9 cellular contexts compared by ENCODE assay signal in genomic region chr22:26894766-26895485, GRCh38.
DNase-seq lines count a peak whose midpoint lies in the region; ATAC-seq, FAIRE-seq and TF ChIP-seq lines count a peak whose summit lies in the region.
"Had no signal": no experiment of that assay in that cellular context is flagged by ENCODE, and none has a peak within 500 bp of the region (broad histone marks: within the 10 kb centered on the region; RNA-seq: fewer than 3 reads in every experiment).

No MANE protein-coding gene starts in this region.

- H3K9me3 Mint-ChIP-seq in astrocyte (ENCODE audit: unreplicated experiment) (no peaks in the 10 kb centered on the region), progenitor cell of endocrine pancreas (ENCODE audit: low read depth) (peaks cover 2% of the 10 kb centered on the region), T-cell (peaks cover 0 to 4% (median 0%) of the 10 kb centered on the region in 3 donors)

- DNase-seq in A549 (ENCODE audit: low read depth in 1 of 2, low spot score in 1 of 2) (peak; percentile 81 to 82), HCT116 (ENCODE audit: low read depth, low spot score) (peak; percentile 4), astrocyte (ENCODE audit: low read depth) (peak; percentile 96), HepG2 (ENCODE audit: low spot score) (peak; percentile 37), OCI-M2 (lab: John Stamatoyannopoulos, UW; ENCODE audit: unreplicated experiment) (no peak), progenitor cell of endocrine pancreas (ENCODE audit: low spot score, unreplicated experiment) (no peak), T-cell (no peak)

- peak; percentile 69 to 82; a peak in 3 of 5 replicates for TF ChIP-seq EP300 in A549 (IDR thresholded peaks at IDR 0.05)
- no peak for TF ChIP-seq EP300 in HepG2 (IDR thresholded peaks at IDR 0.05; ENCODE audit: low read depth in 2 of 2, low read length in 2 of 2)
- TF ChIP-seq EP300 in HepG2 (CRISPR knock-in tag; IDR thresholded peaks at IDR 0.05; ENCODE audit: borderline replicate concordance): no peak

- H3K4me1 Mint-ChIP-seq in astrocyte (ENCODE audit: low read depth, unreplicated experiment): peaks cover 48% of the 10 kb centered on the region
- peaks cover 6% of the 10 kb centered on the region for H3K4me1 Mint-ChIP-seq in progenitor cell of endocrine pancreas (ENCODE audit: low read depth)
- no peaks in the 10 kb centered on the region for H3K4me1 Mint-ChIP-seq in T-cell

- peak; percentile 91 to 94 for ATAC-seq in A549
- ATAC-seq in HCT116: peak; percentile 42
- ATAC-seq in HepG2: peak; percentile 64; the same call in 2 of the 3 replicates
- no peak for ATAC-seq in T-cell (replicated peaks in 1 of 4)
- no peak for ATAC-seq in HG02588 (IDR thresholded peaks at IDR 0.05; ENCODE audit: unreplicated experiment)

- no TSS peak for BruUV-seq in HCT116 (replicated peaks; lab: Mats Ljungman, UMichigan)
- no TSS peak for BruUV-seq in HepG2 (replicated peaks; lab: Mats Ljungman, UMichigan)

- H3K27ac Mint-ChIP-seq in astrocyte (ENCODE audit: unreplicated experiment) (peak overlapping the region; percentile 99), progenitor cell of endocrine pancreas (no peak overlapping the region), T-cell (no peak overlapping the region)

- H3K27me3 Mint-ChIP-seq in astrocyte (ENCODE audit: low read depth, unreplicated experiment) (no peaks in the 10 kb centered on the region), progenitor cell of endocrine pancreas (peaks cover 32% of the 10 kb centered on the region), T-cell (peaks cover 26 to 43% of the 10 kb centered on the region in 2 donors)

- RAD21 ChIA-PET in HCT116 (lab: Charles Lee; ENCODE audit: low non-redundant PET in 1 of 2, low total read pairs in 2 of 2, uncharacterized antibody in 2 of 2, unreplicated experiment in 2 of 2): no interaction called here

- H3K9me2 ChIP-seq in HCT116 (ENCODE audit: insufficient read depth): no peaks in the 10 kb centered on the region

- in situ Hi-C loops in HepG2 (cut with HindIII; ENCODE audit: extremely low pct_ligation_motif_present, low pct_unique_long_range_greater_than_20kb): no loop called here

- H4K20me1 ChIP-seq in HCT116 (ENCODE audit: insufficient read depth) (no peaks in the 10 kb centered on the region), astrocyte (ENCODE audit: insufficient read depth, low read length) (no peaks in the 10 kb centered on the region), HepG2 (ENCODE audit: insufficient read depth, low read length) (no peaks in the 10 kb centered on the region)

- H3K79me2 ChIP-seq in HCT116 (ENCODE audit: insufficient read depth, low read length) (no peaks in the 10 kb centered on the region), astrocyte (ENCODE audit: insufficient read depth, low read length) (no peaks in the 10 kb centered on the region), HepG2 (ENCODE audit: insufficient read depth, low read length) (no peaks in the 10 kb centered on the region)

- H3K27ac ChIP-seq in A549 (peak overlapping the region; percentile 84 to 90), HCT116 (ENCODE audit: low read depth, low read length) (no peak overlapping the region), astrocyte (ENCODE audit: low read depth, low read length) (peak overlapping the region; percentile 93), HepG2 (ENCODE audit: extremely low read length, insufficient read depth, low read length) (no peak overlapping the region)
- H3K27ac ChIP-seq: VCaP had no signal

- H3K9me3 ChIP-seq in A549: peaks cover 5% of the 10 kb centered on the region; the same call in 2 of the 3 replicates
- H3K9me3 ChIP-seq in HCT116 (ENCODE audit: control insufficient read depth in 1 of 2, insufficient read depth in 1 of 2, low read depth in 1 of 2, low read length in 2 of 2): no peaks in the 10 kb centered on the region
- no peaks in the 10 kb centered on the region for H3K9me3 ChIP-seq in astrocyte (ENCODE audit: insufficient read depth, low read depth, low read length)
- no peaks in the 10 kb centered on the region for H3K9me3 ChIP-seq in HepG2 (ENCODE audit: low read length)

- H3K4me1 ChIP-seq in A549 (peaks cover 57% of the 10 kb centered on the region), HCT116 (ENCODE audit: control insufficient read depth in 1 of 2, insufficient read depth in 2 of 2, low read length in 2 of 2) (peaks cover 2 to 8% of the 10 kb centered on the region in 2 experiments), astrocyte (ENCODE audit: insufficient read depth, low read length) (peaks cover 45% of the 10 kb centered on the region), HepG2 (ENCODE audit: insufficient read depth, low read length) (peaks cover 11% of the 10 kb centered on the region; the same call in 1 of the 2 replicates)

- H3K27me3 ChIP-seq in HCT116 (ENCODE audit: insufficient read depth, low read length): peaks cover 63% of the 10 kb centered on the region
- H3K27me3 ChIP-seq in astrocyte (ENCODE audit: insufficient read depth, low read length): no peaks in the 10 kb centered on the region
- peaks cover 3 to 10% of the 10 kb centered on the region in 2 experiments; a peak in 3 of 5 replicates for H3K27me3 ChIP-seq in HepG2 (ENCODE audit: control insufficient read depth in 1 of 2, insufficient read depth in 2 of 2, low read length in 2 of 2)

- POLR2A ChIA-PET in A549 (lab: Yijun Ruan, JAX) (interaction anchor here (0.7 kb wide), 1 partner anchor 218 kb away, joined by 3 read pairs; no protein-coding TSS in a partner anchor), HCT116 (lab: Charles Lee) (no interaction called here), HepG2 (lab: Yijun Ruan, JAX) (no interaction called here), T-cell (lab: Charles Lee) (no interaction called here)

- H3K36me3 ChIP-seq in HCT116 (ENCODE audit: control insufficient read depth in 1 of 2, insufficient read depth in 2 of 2, low read length in 2 of 2) (no peaks in the 10 kb centered on the region), astrocyte (ENCODE audit: insufficient read depth, low read length) (no peaks in the 10 kb centered on the region), HepG2 (replicated peaks in 1 of 2; ENCODE audit: control insufficient read depth in 1 of 2, insufficient read depth in 2 of 2, low read length in 2 of 2) (no peaks in the 10 kb centered on the region)

- TF ChIP-seq POLR2A in A549 (IDR thresholded peaks at IDR 0.05; ENCODE audit: low read length) (no peak), HCT116 (IDR thresholded peaks at IDR 0.05; ENCODE audit: borderline replicate concordance, extremely low read depth, insufficient read depth, insufficient read length) (no peak), HepG2 (IDR thresholded peaks at IDR 0.05; ENCODE audit: insufficient read depth in 1 of 2, low read depth in 2 of 2, low read length in 2 of 2) (no peak)

- H3K4me3 ChIP-seq in A549 (no peak overlapping the region), HCT116 (replicated peaks in 1 of 2; ENCODE audit: low read depth in 1 of 2, low read length in 2 of 2) (no peak overlapping the region), astrocyte (ENCODE audit: insufficient read depth, low read depth, low read length) (no peak overlapping the region), HepG2 (replicated peaks in 1 of 3; ENCODE audit: insufficient read depth in 1 of 3, low read depth in 2 of 3, low read length in 3 of 3) (no peak overlapping the region)

- H3K4me3 Mint-ChIP-seq in astrocyte (ENCODE audit: unreplicated experiment) (no peak overlapping the region), progenitor cell of endocrine pancreas (ENCODE audit: low read depth) (no peak overlapping the region), T-cell (no peak overlapping the region)

- TF ChIP-seq CTCF in A549 (IDR thresholded peaks at IDR 0.05) (no peak), HCT116 (IDR thresholded peaks at IDR 0.05 in 2 of 3, conservative IDR thresholded peaks at IDR 0.05 in 1 of 3; ENCODE audit: borderline replicate concordance in 1 of 3, insufficient read depth in 1 of 3, low read depth in 2 of 3, low read length in 2 of 3) (no peak), astrocyte (IDR thresholded peaks at IDR 0.05; ENCODE audit: insufficient read depth, low read depth, low read length) (no peak), HepG2 (CRISPR knock-in tag; IDR thresholded peaks at IDR 0.05) (no peak), progenitor cell of endocrine pancreas (IDR thresholded peaks at IDR 0.05; ENCODE audit: unreplicated experiment) (no peak)

- FAIRE-seq in A549 (lab: Jason Lieb, UNC) (peak; percentile 76), astrocyte (lab: Jason Lieb, UNC) (peak; percentile 100), HepG2 (lab: Jason Lieb, UNC) (no peak)

- H2AFZ ChIP-seq in HCT116 (ENCODE audit: low read depth, low read length, poor library complexity, severe bottlenecking): no peak overlapping the region
- peak overlapping the region; percentile 21 for H2AFZ ChIP-seq in astrocyte (ENCODE audit: low read depth, low read length)
- H2AFZ ChIP-seq in HepG2 (ENCODE audit: low read length): no peak overlapping the region

- peak overlapping the region; percentile 70 for H3K4me2 ChIP-seq in A549
- peak overlapping the region; percentile 33; the same call in 1 of the 2 replicates for H3K4me2 ChIP-seq in HCT116 (ENCODE audit: low read length)
- H3K4me2 ChIP-seq in astrocyte (ENCODE audit: low read length): peak overlapping the region; percentile 80
- no peak overlapping the region for H3K4me2 ChIP-seq in HepG2 (ENCODE audit: low read depth, low read length)

- no peaks in the 10 kb centered on the region for H3K36me3 Mint-ChIP-seq in astrocyte (ENCODE audit: low read depth, unreplicated experiment)
- H3K36me3 Mint-ChIP-seq in progenitor cell of endocrine pancreas (ENCODE audit: insufficient read depth): no peaks in the 10 kb centered on the region
- H3K36me3 Mint-ChIP-seq in T-cell: peaks cover 10% of the 10 kb centered on the region

- 3% methylated on average over 5 of the region's 5 CpGs for WGBS in A549 (ENCODE audit: missing lambda C conversion rate)
- WGBS in HepG2 (ENCODE audit: low lambda C conversion rate): 1% methylated on average over 5 of the region's 5 CpGs

- H3K9ac ChIP-seq in HCT116 (ENCODE audit: low read length): no peak overlapping the region
- peak overlapping the region; percentile 81 for H3K9ac ChIP-seq in astrocyte (ENCODE audit: low read length)
- H3K9ac ChIP-seq in HepG2 (ENCODE audit: insufficient read depth, low read depth, low read length): no peak overlapping the region

- intact Hi-C loops in HCT116 (cut with micrococcal nuclease): no loop called here
- intact Hi-C loops in HepG2 (cut with micrococcal nuclease; ENCODE audit: unreplicated experiment): no loop called here

- CTCF ChIA-PET in A549 (lab: Yijun Ruan, JAX): interaction anchor here (1.8 kb wide), 1 partner anchor 59 kb away, joined by 4 read pairs; no protein-coding TSS in a partner anchor
- CTCF ChIA-PET in HCT116 (lab: Charles Lee): interaction anchor here (1.0 kb wide), 1 partner anchor 256 kb away, joined by 3 read pairs; no protein-coding TSS in a partner anchor
- CTCF ChIA-PET in HepG2 (lab: Yijun Ruan, JAX; ENCODE audit: low intra/inter-chr PET ratio, low total read pairs): no interaction called here
- CTCF ChIA-PET in T-cell (lab: Charles Lee): no interaction called here

- peak; percentile 18 to 57; a peak in 4 of 5 replicates for TF ChIP-seq RAD21 in A549 (conservative IDR thresholded peaks at IDR 0.05 in 1 of 2, IDR thresholded peaks at IDR 0.05 in 1 of 2)
- TF ChIP-seq RAD21 in HCT116 (IDR thresholded peaks at IDR 0.05; ENCODE audit: low read depth): no peak
- no peak for TF ChIP-seq RAD21 in HepG2 (CRISPR knock-in tag; IDR thresholded peaks at IDR 0.05)

Comparison
In these comparisons a context has a peak if more than half of its experiments do, and no peak if none do; other contexts are left out.
1. ATAC-seq: peak in A549 (2 of 2), HCT116 (single experiment) and HepG2 (single experiment); none in T-cell (0 of 4) and HG02588 (single experiment).
2. DNase-seq: peak in A549 (2 of 2), HCT116 (single experiment), astrocyte (single experiment) and HepG2 (single experiment); none in OCI-M2 (single experiment), progenitor cell of endocrine pancreas (single experiment) and T-cell (0 of 34).
3. H3K27ac ChIP-seq: peak in A549 (2 of 2) and astrocyte (single experiment); none in HCT116 (single experiment) and HepG2 (single experiment).
4. CTCF ChIA-PET loops: an anchor here in A549 (1.8 kb wide) and HCT116 (1.0 kb wide); none called in HepG2 and T-cell.
5. Of the 38 proteins assayed by ChIP-seq in both HepG2 and A549: peak only in HepG2: none; only in A549: BCL3, CEBPB, EP300, JUN, JUNB, PBX3 and 3 more; in both: FOSL2; in neither: 28.